Comparison of ENCODE assay signal across 23 cellular contexts in the genomic region with DNA sequence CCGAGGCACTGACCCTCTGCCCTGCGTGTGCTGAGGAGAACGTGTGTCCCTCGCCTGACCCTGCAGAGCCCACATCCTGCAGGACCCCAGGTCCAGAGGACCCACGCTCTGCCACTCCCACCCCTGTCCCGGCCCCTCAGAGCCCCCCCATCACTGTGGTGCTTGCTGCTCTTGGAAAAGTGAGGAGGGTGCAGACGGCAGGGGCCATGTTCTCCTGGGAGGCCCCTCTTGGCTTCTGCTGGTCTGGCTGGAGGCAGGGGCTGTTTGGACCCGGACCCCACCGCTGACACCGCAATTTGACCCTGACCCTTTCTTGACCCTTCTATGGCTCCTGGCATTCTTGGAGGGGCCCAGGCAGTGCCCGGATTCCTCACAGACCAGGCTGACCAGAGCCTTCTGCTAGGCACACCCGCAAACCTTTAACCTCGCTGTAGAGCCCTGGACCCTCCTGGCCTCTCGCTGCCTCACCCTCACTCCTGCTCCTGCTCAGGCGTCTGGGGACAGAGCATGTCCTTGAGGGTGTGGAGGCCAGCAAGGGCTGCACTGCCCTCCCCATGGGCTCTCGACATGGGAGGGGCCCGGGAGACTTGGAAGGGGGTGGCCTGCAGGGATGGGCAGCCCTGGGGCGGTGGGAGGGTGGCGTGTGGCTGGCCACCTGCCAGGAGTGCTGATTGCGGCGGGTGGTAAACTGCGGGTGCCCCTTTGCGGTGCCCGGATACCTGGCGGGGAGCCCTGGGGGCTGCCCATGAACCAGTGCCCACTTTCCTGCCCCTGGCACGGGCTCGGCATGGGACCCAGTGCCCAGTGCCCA. TPM values are rescaled to one million over a fixed set of nuclear protein-coding genes. Genes with fewer than 3 reads are reported as not detected.
DNase-seq lines count a peak whose midpoint lies in the region; ATAC-seq and TF ChIP-seq lines count a peak whose summit lies in the region.
"Had no signal": no experiment of that assay in that cellular context is flagged by ENCODE, and none has a peak within 500 bp of the region (broad histone marks: within the 10 kb centered on the region; RNA-seq: fewer than 3 reads in every experiment).

No MANE protein-coding gene starts in this region.

- intact Hi-C loops in left ventricle myocardium superior (cut with micrococcal nuclease): no loop called here
- intact Hi-C loops in Right ventricle myocardium inferior (cut with DNase I): no loop called here

- no peaks in the 10 kb centered on the region for H3K36me3 Mint-ChIP-seq in progenitor cell of endocrine pancreas (ENCODE audit: insufficient read depth)

- peaks cover 5% of the 10 kb centered on the region for H3K9me3 Mint-ChIP-seq in progenitor cell of endocrine pancreas (ENCODE audit: low read depth)
- H3K9me3 Mint-ChIP-seq: nephron had no signal

- TF ChIP-seq CTCF in progenitor cell of endocrine pancreas (IDR thresholded peaks at IDR 0.05; ENCODE audit: unreplicated experiment): no peak

- H3K4me3 Mint-ChIP-seq in progenitor cell of endocrine pancreas (ENCODE audit: low read depth): no peak overlapping the region
- H3K4me3 Mint-ChIP-seq: activated CD8-positive, alpha-beta T cell treated with anti-CD3 and anti-CD28 coated beads for 36 hours; effector memory CD8-positive, alpha-beta T cell; nephron had no signal

- ATAC-seq in left ventricle myocardium superior (no peak), Right ventricle myocardium inferior (no peak), esophagus mucosa (peak; percentile 13)
- ATAC-seq: activated CD8-positive, alpha-beta T cell treated with anti-CD3 and anti-CD28 coated beads for 36 hours; effector memory CD8-positive, alpha-beta T cell; gastrocnemius medialis had no signal

- H3K4me1 Mint-ChIP-seq in progenitor cell of endocrine pancreas (ENCODE audit: low read depth): peaks cover 4% of the 10 kb centered on the region
- H3K4me1 Mint-ChIP-seq: nephron had no signal

- no peak overlapping the region for H3K27ac Mint-ChIP-seq in progenitor cell of endocrine pancreas
- H3K27ac Mint-ChIP-seq: activated CD8-positive, alpha-beta T cell treated with anti-CD3 and anti-CD28 coated beads for 36 hours; effector memory CD8-positive, alpha-beta T cell; nephron had no signal

- peak; percentile 20 for DNase-seq in left ventricle myocardium superior
- DNase-seq in Right ventricle myocardium inferior (ENCODE audit: missing footprints): no peak
- peak; percentile 8 for DNase-seq in progenitor cell of endocrine pancreas (ENCODE audit: low spot score, unreplicated experiment)
- DNase-seq in UCSD-AML1 (lab: John Stamatoyannopoulos, UW; ENCODE audit: unreplicated experiment): no peak
- no peak for DNase-seq in COLO829 (ENCODE audit: low spot score)
- DNase-seq in NCI-H2227 (lab: John Stamatoyannopoulos, UW; ENCODE audit: unreplicated experiment): no peak
- DNase-seq: activated CD8-positive, alpha-beta T cell treated with anti-CD3 and anti-CD28 coated beads for 36 hours; activated naive CD4-positive, alpha-beta T cell treated with Interleukin-2 at 50 U/mL for 16 hours; amygdala; effector memory CD8-positive, alpha-beta T cell; gastrocnemius medialis; HCEC 1CT; Kasumi-1; MV-4-11; NCI-H2171; NCI-H524; PC-9; T-helper 2 cell had no signal

- peaks cover 25% of the 10 kb centered on the region for H3K27me3 Mint-ChIP-seq in progenitor cell of endocrine pancreas

RNA-seq across cellular contexts. Expression of a gene that starts 37.0 kb away (rescaled TPM):
- total RNA-seq in left ventricle myocardium superior: not detected
- total RNA-seq in Right ventricle myocardium inferior: not detected
- not detected for total RNA-seq in esophagus mucosa
- total RNA-seq in progenitor cell of endocrine pancreas: 0.02 TPM in 1 of 2 replicates, not detected in the other
- total RNA-seq: activated CD8-positive, alpha-beta T cell treated with anti-CD3 and anti-CD28 coated beads for 36 hours; gastrocnemius medialis; SK-MEL-5 had no signal

RNA-seq across cellular contexts. Expression of a gene that starts 46.1 kb away (rescaled TPM):
- total RNA-seq in left ventricle myocardium superior: not detected
- not detected for total RNA-seq in Right ventricle myocardium inferior
- total RNA-seq in esophagus mucosa: 0.08 TPM
- not detected in 2 replicates for total RNA-seq in progenitor cell of endocrine pancreas
- total RNA-seq: activated CD8-positive, alpha-beta T cell treated with anti-CD3 and anti-CD28 coated beads for 36 hours; bronchial epithelial cell; SK-MEL-5; temporal lobe had no signal

Comparison
In these comparisons a context has a peak if more than half of its experiments do, and no peak if none do; other contexts are left out.
1. DNase-seq: peak in left ventricle myocardium superior (single experiment) and progenitor cell of endocrine pancreas (single experiment); none in Right ventricle myocardium inferior (single experiment), UCSD-AML1 (single experiment), COLO829 (single experiment) and NCI-H2227 (single experiment).